20 cellular contexts compared by ENCODE assay signal in the genomic region with DNA sequence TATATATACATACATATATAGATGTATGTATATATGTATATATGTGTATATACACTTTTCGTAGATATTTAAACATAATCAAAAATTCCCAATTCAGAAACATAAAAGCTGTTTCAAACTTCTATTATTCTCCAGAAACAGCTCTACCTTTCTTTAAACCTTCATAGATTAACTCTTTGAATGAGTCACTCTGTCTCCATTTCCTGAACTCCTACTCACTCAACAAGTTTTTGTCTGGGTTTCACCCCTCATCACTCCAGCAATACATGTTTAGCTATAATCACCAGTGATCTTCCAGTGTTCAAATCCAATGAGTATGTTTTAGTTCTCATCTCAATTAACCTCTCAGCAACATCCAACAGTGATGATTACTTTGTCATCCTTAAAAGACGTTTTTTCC. TPM values are rescaled to one million over a fixed set of nuclear protein-coding genes. Genes with fewer than 3 reads are reported as not detected.
DNase-seq lines count a peak whose midpoint lies in the region; ATAC-seq and TF ChIP-seq lines count a peak whose summit lies in the region.
"Had no signal": no experiment of that assay in that cellular context is flagged by ENCODE, and none has a peak within 500 bp of the region (broad histone marks: within the 10 kb centered on the region; RNA-seq: fewer than 3 reads in every experiment).

No MANE protein-coding gene starts in this region.

- ATAC-seq in HG03196 (IDR thresholded peaks at IDR 0.05; ENCODE audit: unreplicated experiment) (peak; percentile 55), SK-N-SH treated with all-trans-retinoic acid at 6 μM for 48 hours (no peak), GM19452 (IDR thresholded peaks at IDR 0.05; ENCODE audit: unreplicated experiment) (no peak)
- ATAC-seq: K562 had no signal

- DNase-seq in GM03348 (ENCODE audit: low spot score) (peak; percentile 2), epithelial cell of esophagus (ENCODE audit: low read depth) (peak; percentile 58), H4 (ENCODE audit: low spot score) (no peak), putamen (ENCODE audit: low spot score) (no peak)
- DNase-seq in activated CD4-positive, alpha-beta T cell treated with anti-CD3 and anti-CD28 coated beads, Interleukin-2, amount 50 U/mL, for 48 hours = no peak
- DNase-seq: H7, NCI-H1105 treated with DMSO at 0.1 percent for 48 hours, NCI-H1694, NCI-H2081 treated with DMSO at 0.1 percent for 48 hours, NCI-H510A, NCI-H774, OCI-M1, SHP77, T-helper 1 cell had no signal

- TF ChIP-seq CTCF in epithelial cell of esophagus (IDR thresholded peaks at IDR 0.05; ENCODE audit: insufficient read depth, low read depth, low read length, missing control alignments) = no peak

- H3K4me3 ChIP-seq in epithelial cell of esophagus (ENCODE audit: low read length) = no peak overlapping the region
- H3K4me3 ChIP-seq: K562, SK-N-MC had no signal

TF ChIP-seq in SK-N-SH treated with all-trans-retinoic acid at 6 μM for 48 hours, 23 proteins besides CTCF, POLR2A, EP300 and RAD21:
- TF ChIP-seq ZFP3 (CRISPR knock-in tag; IDR thresholded peaks at IDR 0.05) (peak; percentile 91), CSDC2 (CRISPR knock-in tag; IDR thresholded peaks at IDR 0.05) (no peak)

RNA-seq across cellular contexts. Expression of gene DGKB, which starts 9.6 kb away (rescaled TPM):
- 0.12 TPM in 1 of 2 replicates, not detected in the other for total RNA-seq in H4 (2014; rRNA removed; shearing (Covaris generic))
- total RNA-seq: K562, RPMI7951 had no signal

Comparison
In these comparisons a context has a peak if more than half of its experiments do, and no peak if none do; other contexts are left out.
1. DNase-seq: peak in GM03348 (single experiment) and epithelial cell of esophagus (single experiment); none in H4 (single experiment), activated CD4-positive, alpha-beta T cell treated with anti-CD3 and anti-CD28 coated beads, Interleukin-2, amount 50 U/mL, for 48 hours (0 of 2) and putamen (single experiment).